7 cellular contexts compared by ENCODE assay signal in genomic region chr12:46990211-46990610, GRCh38.
"Had no signal": no experiment of that assay in that cellular context is flagged by ENCODE, and none has a peak within 500 bp of the region (broad histone marks: within the 10 kb centered on the region; RNA-seq: fewer than 3 reads in every experiment).

No MANE protein-coding gene starts in this region.

- DNase-seq: GDM1, GF-D8 had no signal

- ATAC-seq: GM12878 had no signal

- FAIRE-seq: G401.6, GM12878, GM12892, GM18507, GM19239 had no signal
